Comparison of ENCODE assay signal across 7 cellular contexts in genomic region chr1:238830036-238830611, GRCh38.
"Had no signal": no experiment of that assay in that cellular context is flagged by ENCODE, and none has a peak within 500 bp of the region (broad histone marks: within the 10 kb centered on the region; RNA-seq: fewer than 3 reads in every experiment).

No MANE protein-coding gene starts in this region.

- H3K27ac ChIP-seq: GM23248 had no signal

- FAIRE-seq: HTR-8/SVneo, K562 had no signal

- DNase-seq: GM23248, GOT3, H7, IMR-90 had no signal

- H3K36me3 ChIP-seq: HAP-1 had no signal

- H3K4me3 ChIP-seq: GM23248, HAP-1, K562 had no signal

- H3K4me1 ChIP-seq: HAP-1 had no signal
